20 cellular contexts compared by ENCODE assay signal in genomic region chrX:128759745-128760144, GRCh38.
DNase-seq lines count a peak whose midpoint lies in the region; ATAC-seq, FAIRE-seq and TF ChIP-seq lines count a peak whose summit lies in the region.
"Had no signal": no experiment of that assay in that cellular context is flagged by ENCODE, and none has a peak within 500 bp of the region (broad histone marks: within the 10 kb centered on the region; RNA-seq: fewer than 3 reads in every experiment).

No MANE protein-coding gene starts in this region.

- H3K4me1 ChIP-seq in HepG2 (ENCODE audit: insufficient read depth, low read length): peaks cover 17% of the 10 kb centered on the region
- no peaks in the 10 kb centered on the region for H3K4me1 ChIP-seq in right lobe of liver
- no peaks in the 10 kb centered on the region for H3K4me1 ChIP-seq in right cardiac atrium (ENCODE audit: control insufficient read depth, insufficient read depth, low read length)
- no peaks in the 10 kb centered on the region for H3K4me1 ChIP-seq in right atrium auricular region
- H3K4me1 ChIP-seq: BE2C had no signal

- H3K4me3 ChIP-seq in HepG2 (replicated peaks in 1 of 3; ENCODE audit: insufficient read depth in 1 of 3, low read depth in 2 of 3, low read length in 3 of 3): no peak overlapping the region
- no peak overlapping the region for H3K4me3 ChIP-seq in right lobe of liver
- peak overlapping the region; percentile 42; the same call in 1 of the 2 replicates for H3K4me3 ChIP-seq in SK-N-MC
- H3K4me3 ChIP-seq in right cardiac atrium (ENCODE audit: low read length): no peak overlapping the region
- no peak overlapping the region for H3K4me3 ChIP-seq in right atrium auricular region

- TF ChIP-seq RAD21 in HepG2 (CRISPR knock-in tag; IDR thresholded peaks at IDR 0.05): no peak

- H4K20me1 ChIP-seq in HepG2 (ENCODE audit: insufficient read depth, low read length): no peaks in the 10 kb centered on the region

- CTCF ChIA-PET in HepG2 (lab: Yijun Ruan, JAX; ENCODE audit: low intra/inter-chr PET ratio, low total read pairs): no interaction called here

- H3K4me2 ChIP-seq in HepG2 (ENCODE audit: low read depth, low read length): peak overlapping the region; percentile 36; the same call in 1 of the 2 replicates

- H3K79me2 ChIP-seq in HepG2 (ENCODE audit: insufficient read depth, low read length): no peaks in the 10 kb centered on the region

- no peaks in the 10 kb centered on the region for H3K9me3 ChIP-seq in HepG2 (ENCODE audit: low read length)
- H3K9me3 ChIP-seq in right lobe of liver: no peaks in the 10 kb centered on the region
- H3K9me3 ChIP-seq in SK-N-MC (ENCODE audit: low read depth, low read length): no peaks in the 10 kb centered on the region
- no peaks in the 10 kb centered on the region for H3K9me3 ChIP-seq in right cardiac atrium (ENCODE audit: control insufficient read depth, low read length)
- no peaks in the 10 kb centered on the region for H3K9me3 ChIP-seq in right atrium auricular region
- H3K9me3 ChIP-seq: BE2C had no signal

- FAIRE-seq in HepG2 (lab: Jason Lieb, UNC): peak; percentile 74

- intact Hi-C loops in HepG2 (cut with micrococcal nuclease; ENCODE audit: unreplicated experiment) (no loop called here), right lobe of liver (cut with DNase I) (no loop called here), right cardiac atrium (cut with DNase I) (no loop called here)

- H3K27ac ChIP-seq in HepG2 (ENCODE audit: extremely low read length, insufficient read depth, low read length) (no peak overlapping the region), right lobe of liver (no peak overlapping the region), SK-N-MC (peak overlapping the region; percentile 95), right cardiac atrium (ENCODE audit: low read length) (no peak overlapping the region), right atrium auricular region (no peak overlapping the region)

- H2AFZ ChIP-seq in HepG2 (ENCODE audit: low read length): no peak overlapping the region

- H3K27me3 ChIP-seq in HepG2 (ENCODE audit: control insufficient read depth in 1 of 2, insufficient read depth in 2 of 2, low read length in 2 of 2) (no peaks in the 10 kb centered on the region), right lobe of liver (no peaks in the 10 kb centered on the region), right cardiac atrium (ENCODE audit: control insufficient read depth, insufficient read depth) (no peaks in the 10 kb centered on the region), right atrium auricular region (no peaks in the 10 kb centered on the region)
- H3K27me3 ChIP-seq: BE2C had no signal

- peak; percentile 97 for ATAC-seq in HepG2
- no peak for ATAC-seq in right lobe of liver
- no peak for ATAC-seq in right cardiac atrium
- ATAC-seq: HCT116 had no signal

- no peak for TF ChIP-seq POLR2A in HepG2 (IDR thresholded peaks at IDR 0.05; ENCODE audit: insufficient read depth in 1 of 2, low read depth in 2 of 2, low read length in 2 of 2)
- TF ChIP-seq POLR2A in right lobe of liver (IDR thresholded peaks at IDR 0.05): no peak

- no peak for TF ChIP-seq CTCF in HepG2 (CRISPR knock-in tag; IDR thresholded peaks at IDR 0.05)
- TF ChIP-seq CTCF in right lobe of liver (IDR thresholded peaks at IDR 0.05): no peak
- TF ChIP-seq CTCF in right atrium auricular region (IDR thresholded peaks at IDR 0.05): no peak

- 0% methylated on average over 3 of the region's 3 CpGs for WGBS in HepG2 (ENCODE audit: low lambda C conversion rate)
- 44% methylated on average over 3 of the region's 3 CpGs for WGBS in right lobe of liver (ENCODE audit: insufficient coverage, low coverage, low lambda C conversion rate, missing lambda C conversion rate)
- 74% methylated on average over 3 of the region's 3 CpGs for WGBS in right cardiac atrium

- BruUV-seq in HepG2 (replicated peaks; lab: Mats Ljungman, UMichigan): no TSS peak

- H3K36me3 ChIP-seq in HepG2 (replicated peaks in 1 of 2; ENCODE audit: control insufficient read depth in 1 of 2, insufficient read depth in 2 of 2, low read length in 2 of 2): no peaks in the 10 kb centered on the region
- no peaks in the 10 kb centered on the region for H3K36me3 ChIP-seq in right lobe of liver
- no peaks in the 10 kb centered on the region for H3K36me3 ChIP-seq in SK-N-MC (ENCODE audit: insufficient read depth, low read length)
- H3K36me3 ChIP-seq in right atrium auricular region: no peaks in the 10 kb centered on the region
- H3K36me3 ChIP-seq: BE2C had no signal

- DNase-seq in HepG2 (ENCODE audit: low spot score) (peak; percentile 66), right lobe of liver (no peak), NCI-H460 (ENCODE audit: extremely low read depth, low read depth) (peak; percentile 93), SK-N-MC (ENCODE audit: low read depth, low spot score) (no peak), iris pigment epithelial cell (ENCODE audit: low read depth) (peak; percentile 54), retina (no peak), right cardiac atrium (no peak), right atrium auricular region (ENCODE audit: low spot score) (no peak)
- DNase-seq: 8988T; ACHN; BE2C; C1 segment of cervical spinal cord; CD8-positive, alpha-beta memory T cell; COR-L47; DMS79 treated with DMSO at 0.1 percent for 48 hours; GF-D8; GOT3; H7; HFFc6 had no signal

- H3K9ac ChIP-seq in HepG2 (ENCODE audit: insufficient read depth, low read depth, low read length): no peak overlapping the region
- peak overlapping the region; percentile 25 for H3K9ac ChIP-seq in SK-N-MC (ENCODE audit: insufficient read length)

- POLR2A ChIA-PET in HepG2 (lab: Yijun Ruan, JAX): no interaction called here

- in situ Hi-C loops in HepG2 (cut with HindIII; ENCODE audit: extremely low pct_ligation_motif_present, low pct_unique_long_range_greater_than_20kb): no loop called here

- TF ChIP-seq EP300 in HepG2 (IDR thresholded peaks at IDR 0.05; ENCODE audit: low read depth in 2 of 2, low read length in 2 of 2) (peak in 1 of 2 experiments; percentile 77; a peak in 2 of 4 replicates), HepG2 (CRISPR knock-in tag; IDR thresholded peaks at IDR 0.05; ENCODE audit: borderline replicate concordance) (no peak)

TF ChIP-seq in HepG2, 621 proteins besides CTCF, POLR2A, EP300 and RAD21 (continues in another document):
- no peak for TF ChIP-seq ZNF83 (CRISPR knock-in tag; IDR thresholded peaks at IDR 0.05; ENCODE audit: borderline replicate concordance)
- 0 out of 2 replicates have a peak, but pooled peaks have one; percentile 41 for TF ChIP-seq POGZ (CRISPR knock-in tag; IDR thresholded peaks at IDR 0.05)
- TF ChIP-seq ARHGAP35 (CRISPR knock-in tag; IDR thresholded peaks at IDR 0.05; ENCODE audit: borderline replicate concordance): no peak
- TF ChIP-seq SNAPC4 (CRISPR knock-in tag; IDR thresholded peaks at IDR 0.05): no peak
- TF ChIP-seq SALL2 (CRISPR knock-in tag; IDR thresholded peaks at IDR 0.05): no peak
- no peak for TF ChIP-seq ATF4 (CRISPR knock-in tag; IDR thresholded peaks at IDR 0.05)
- TF ChIP-seq NFKBIZ (CRISPR knock-in tag; IDR thresholded peaks at IDR 0.05): no peak

Comparison
In these comparisons a context has a peak if more than half of its experiments do, and no peak if none do; other contexts are left out.
1. DNase-seq: peak in HepG2 (single experiment), NCI-H460 (single experiment) and iris pigment epithelial cell (single experiment); none in right lobe of liver (0 of 3), SK-N-MC (single experiment), retina (single experiment), right cardiac atrium (0 of 3) and right atrium auricular region (single experiment).